ENCODE assay signal across 1 cellular context in the genomic region with DNA sequence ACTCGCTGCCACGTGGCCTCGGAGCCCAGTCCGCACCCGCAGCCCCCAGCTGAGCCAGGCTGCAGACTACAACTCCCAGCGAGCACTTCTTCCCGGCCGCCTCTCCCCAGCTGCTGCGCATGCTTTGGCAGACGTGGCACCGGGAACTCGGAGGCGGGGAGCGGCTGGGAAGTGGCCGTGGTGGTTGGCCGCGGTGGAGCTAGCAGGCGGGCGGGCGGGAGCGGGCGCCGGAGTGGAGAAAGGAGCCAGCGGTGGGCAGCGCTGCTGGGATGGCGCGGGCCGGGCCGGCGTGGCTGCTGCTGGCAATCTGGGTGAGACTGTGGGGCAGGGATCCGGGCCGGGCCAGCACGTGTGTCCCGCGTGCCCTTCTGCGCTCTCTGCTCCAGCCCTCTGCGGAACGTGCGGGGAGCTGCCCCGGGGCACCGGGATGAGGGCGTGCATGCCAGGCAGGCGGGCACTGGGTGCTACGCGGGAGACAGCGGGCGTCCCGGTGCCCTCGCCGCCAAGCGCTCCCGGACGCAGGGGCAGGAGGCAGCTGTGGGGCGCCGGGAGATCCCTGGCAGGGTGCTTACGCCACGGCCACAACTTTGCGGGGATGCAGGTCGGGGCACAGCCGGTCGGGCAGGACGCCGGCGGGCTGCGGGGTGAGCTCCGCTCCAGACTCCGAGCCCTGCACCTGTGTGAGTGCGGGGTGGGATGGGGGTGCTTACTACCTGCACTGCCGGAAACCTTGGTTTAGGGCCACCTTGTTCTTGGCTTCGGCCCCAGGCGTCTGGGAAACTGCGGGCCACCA.
TF ChIP-seq lines count a peak whose summit lies in the region.

TSS of gene PDIA5 (plus strand) at position 130 of the 793 bp plus-strand sequence. CDS start at position 270, 140 bp downstream.

TF ChIP-seq in endothelial cell of umbilical vein, 7 proteins besides CTCF, POLR2A, EP300 and RAD21 (continued from another document):
- peak; percentile 94 for TF ChIP-seq MYC (IDR thresholded peaks at IDR 0.05; ENCODE audit: low read depth, low read length)
- no peak for TF ChIP-seq EZH2 (IDR thresholded peaks at IDR 0.05; ENCODE audit: borderline replicate concordance, low read depth, low read length, severe bottlenecking)
TF ChIP-seq in endothelial cell of umbilical vein: peak in this region for 3.
